ENCODE assay signal across 8 cellular contexts in genomic region chr16:89565256-89565505, GRCh38. TPM values are rescaled to one million over a fixed set of nuclear protein-coding genes. Genes with fewer than 3 reads are reported as not detected.
A peak's percentile ranks its signal among the peaks of the same experiment; 100 is the strongest.
DNase-seq lines count a peak whose midpoint lies in the region; ATAC-seq and TF ChIP-seq lines count a peak whose summit lies in the region.
"Had no signal": no experiment of that assay in that cellular context is flagged by ENCODE, and none has a peak within 500 bp of the region (broad histone marks: within the 10 kb centered on the region; RNA-seq: fewer than 3 reads in every experiment).

No MANE protein-coding gene starts in this region.

- H3K27ac Mint-ChIP-seq in chondrocyte (ENCODE audit: unreplicated experiment) (peak overlapping the region; percentile 83), nephron (peak overlapping the region in 1 of 3 experiments; percentile 64)

- ATAC-seq in GM21723 (IDR thresholded peaks at IDR 0.05; ENCODE audit: unreplicated experiment): no peak
- ATAC-seq in GM21381 (IDR thresholded peaks at IDR 0.05; ENCODE audit: unreplicated experiment): no peak

- H3K4me1 Mint-ChIP-seq in chondrocyte (ENCODE audit: low read depth) (peaks cover 51% of the 10 kb centered on the region), nephron (peaks cover 37% of the 10 kb centered on the region)

- peak; percentile 75 for DNase-seq in ELR (ENCODE audit: low read depth)
- peak; percentile 60 for DNase-seq in NCI-H460 (ENCODE audit: extremely low read depth, low read depth)
- no peak for DNase-seq in chondrocyte (ENCODE audit: low spot score)
- no peak for DNase-seq in NAMALWA (ENCODE audit: low spot score)
- DNase-seq: NCI-H774 had no signal

- H3K9me3 Mint-ChIP-seq in chondrocyte (ENCODE audit: low read depth) (no peaks in the 10 kb centered on the region), nephron (no peaks in the 10 kb centered on the region)

- H3K36me3 Mint-ChIP-seq in chondrocyte (ENCODE audit: low read depth) (peaks cover 32% of the 10 kb centered on the region), nephron (ENCODE audit: low read depth) (peaks cover 32% of the 10 kb centered on the region)

- TF ChIP-seq CTCF in chondrocyte (IDR thresholded peaks at IDR 0.05): no peak
- TF ChIP-seq CTCF in nephron (IDR thresholded peaks at IDR 0.05; ENCODE audit: unreplicated experiment in 3 of 3): no peak

- H3K27me3 Mint-ChIP-seq in chondrocyte (ENCODE audit: low read depth): no peaks in the 10 kb centered on the region
- H3K27me3 Mint-ChIP-seq in nephron (ENCODE audit: low read depth): peaks cover 4% of the 10 kb centered on the region

- H3K4me3 Mint-ChIP-seq in chondrocyte (ENCODE audit: unreplicated experiment) (peak overlapping the region; percentile 46), nephron (peak overlapping the region; percentile 55 to 82 (median 75))

RNA-seq across cellular contexts. Expression of gene RPL13, which starts 4.7 kb away (rescaled TPM):
- 6,150 and 6,947 TPM in 2 replicates for total RNA-seq in NCI-H460 (2014; rRNA removed; shearing (Covaris generic))
- 14,165 and 27,245 TPM in 2 replicates for polyA plus RNA-seq in NCI-H460 (2014; cell fraction: nucleus; rRNA removed)
- 1,149 to 1,324 TPM (median 1,165 TPM) in 3 replicates for total RNA-seq in chondrocyte

RNA-seq across cellular contexts. Expression of gene CPNE7, which starts 10.4 kb away (rescaled TPM):
- total RNA-seq in NCI-H460 (2014; rRNA removed; shearing (Covaris generic)): 38.5 and 43.1 TPM in 2 replicates
- polyA plus RNA-seq in NCI-H460 (2014; cell fraction: nucleus; rRNA removed): 519 and 567 TPM in 2 replicates
- 15.5 to 41.7 TPM (median 16.3 TPM) in 3 replicates for total RNA-seq in chondrocyte

RNA-seq across cellular contexts. Expression of gene DPEP1, which starts 48.3 kb away (rescaled TPM):
- 0.17 TPM in 1 of 2 replicates, not detected in the other for total RNA-seq in NCI-H460 (2014; rRNA removed; shearing (Covaris generic))
- 0.39 TPM in 1 of 2 replicates, not detected in the other for polyA plus RNA-seq in NCI-H460 (2014; cell fraction: nucleus; rRNA removed)
- not detected in 3 replicates for total RNA-seq in chondrocyte

RNA-seq across cellular contexts. Expression of gene SPG7, which starts 57.0 kb away (rescaled TPM):
- total RNA-seq in NCI-H460 (2014; rRNA removed; shearing (Covaris generic)): 68.3 and 94.2 TPM in 2 replicates
- polyA plus RNA-seq in NCI-H460 (2014; cell fraction: nucleus; rRNA removed): 424 and 543 TPM in 2 replicates
- total RNA-seq in chondrocyte: 84.6 to 127 TPM (median 87.6 TPM) in 3 replicates

Comparison
In these comparisons a context has a peak if more than half of its experiments do, and no peak if none do; other contexts are left out.
1. DNase-seq: peak in ELR (single experiment) and NCI-H460 (single experiment); none in chondrocyte (single experiment) and NAMALWA (single experiment).